ENCODE assay signal across 11 cellular contexts in the genomic region with DNA sequence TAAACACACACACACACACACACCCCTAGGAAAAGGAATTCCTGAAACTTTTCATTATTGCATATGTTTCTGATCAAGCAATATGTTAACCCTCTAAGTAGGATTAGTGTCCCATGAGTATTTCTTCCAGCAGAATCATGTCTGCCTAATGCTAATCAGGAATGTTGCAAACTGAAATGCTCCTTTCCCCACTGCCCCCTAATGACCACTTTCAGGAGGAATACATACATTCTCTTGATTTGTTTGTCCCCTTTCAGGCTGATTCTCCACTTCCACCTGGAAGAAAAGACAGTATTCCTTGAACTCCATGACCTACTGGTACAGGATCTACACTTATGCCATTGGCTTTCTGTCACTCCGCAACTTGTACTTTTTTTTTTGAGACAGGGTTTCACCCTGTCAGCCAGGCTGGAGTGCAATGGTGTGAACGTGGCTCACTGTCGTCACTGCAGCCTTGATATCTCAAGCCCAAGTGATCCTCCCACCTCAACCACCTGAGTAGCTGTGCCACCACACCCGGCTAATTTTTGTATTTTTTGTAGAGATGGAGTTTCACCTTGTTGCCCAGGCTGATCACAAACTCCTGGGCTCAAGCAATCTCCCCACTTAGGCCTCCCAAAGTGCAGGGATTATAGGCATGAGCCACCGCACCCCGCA.
"Had no signal": no experiment of that assay in that cellular context is flagged by ENCODE, and none has a peak within 500 bp of the region (broad histone marks: within the 10 kb centered on the region; RNA-seq: fewer than 3 reads in every experiment).

No MANE protein-coding gene starts in this region.

- H3K27me3 Mint-ChIP-seq: type B pancreatic cell had no signal

- ATAC-seq: activated naive CD4-positive, alpha-beta T cell treated with anti-CD3 and anti-CD28 coated beads, Interleukin-2, amount 50 U/mL, for 72 hours had no signal

- DNase-seq: activated CD4-positive, alpha-beta T cell treated with anti-CD3 and anti-CD28 coated beads for 48 hours; activated effector memory CD4-positive, alpha-beta T cell treated with anti-CD3 and anti-CD28 coated beads, Interleukin-2, amount 50 U/mL, for 16 hours; kidney; small intestine; T-helper 9 cell had no signal

- H3K4me1 ChIP-seq: breast epithelium had no signal

- H3K36me3 ChIP-seq: breast epithelium had no signal

- H3K27ac ChIP-seq: breast epithelium, esophagus muscularis mucosa, VCaP had no signal

- H3K27me3 ChIP-seq: breast epithelium, esophagus muscularis mucosa had no signal

- H3K4me3 ChIP-seq: breast epithelium, esophagus muscularis mucosa had no signal

- H3K27ac Mint-ChIP-seq: mesothelial cell of epicardium, type B pancreatic cell had no signal

- H3K9me3 Mint-ChIP-seq: type B pancreatic cell had no signal

- H3K4me1 Mint-ChIP-seq: mesothelial cell of epicardium had no signal

- H3K4me3 Mint-ChIP-seq: mesothelial cell of epicardium, type B pancreatic cell had no signal

- H3K9me3 ChIP-seq: breast epithelium, esophagus muscularis mucosa had no signal
